In genomic region chr5:100131161-100131560, GRCh38 we compare ENCODE assay signal across 10 cellular contexts.
"Had no signal": no experiment of that assay in that cellular context is flagged by ENCODE, and none has a peak within 500 bp of the region (broad histone marks: within the 10 kb centered on the region; RNA-seq: fewer than 3 reads in every experiment).

No MANE protein-coding gene starts in this region.

- DNase-seq: activated B cell treated with CpG ODN at 0.5 μM for 24 hours; activated CD4-positive, alpha-beta T cell treated with anti-CD3 and anti-CD28 coated beads, Interleukin-2, amount 10 ng/mL, durations not matched to agents 24 days and 14 days; activated CD8-positive, alpha-beta memory T cell treated with anti-CD3 and anti-CD28 coated beads for 24 hours; activated naive CD4-positive, alpha-beta T cell treated with Interleukin-2 at 50 U/mL for 16 hours; head of caudate nucleus; left lung; nephron progenitor cell; stimulated activated CD4-positive, alpha-beta T cell treated with anti-CD3 and anti-CD28 coated beads, Interleukin-2, amount 100 ng/mL, for 48 hours; stimulated activated naive CD4-positive, alpha-beta T cell treated with Interleukin-2 at 50 U/mL for 16 hours; T-helper 17 cell had no signal

- ATAC-seq: left lung, T-helper 17 cell had no signal
